Comparison of ENCODE assay signal across 12 cellular contexts in genomic region chr5:114473541-114473940, GRCh38.
"Had no signal": no experiment of that assay in that cellular context is flagged by ENCODE, and none has a peak within 500 bp of the region (broad histone marks: within the 10 kb centered on the region; RNA-seq: fewer than 3 reads in every experiment).

No MANE protein-coding gene starts in this region.

- H3K9ac ChIP-seq: neural progenitor cell, parathyroid adenoma had no signal

- H3K4me1 ChIP-seq: heart right ventricle, neural progenitor cell, parathyroid adenoma, tibial nerve had no signal

- H3K36me3 ChIP-seq: heart right ventricle, neural progenitor cell, tibial nerve had no signal

- H3K4me3 ChIP-seq: heart right ventricle, neural progenitor cell, skin epidermis, tibial nerve had no signal

- DNase-seq: activated CD4-positive, alpha-beta T cell treated with anti-CD3 and anti-CD28 coated beads for 48 hours; activated CD8-positive, alpha-beta memory T cell treated with anti-CD3 and anti-CD28 coated beads, Interleukin-2, amount 50 U/mL, for 48 hours; activated CD8-positive, alpha-beta T cell treated with anti-CD3 and anti-CD28 coated beads, Interleukin-2, amount 10 ng/mL, durations not matched to agents 7 days and 5 days; activated naive CD4-positive, alpha-beta T cell treated with Interleukin-2 at 50 U/mL for 16 hours; heart right ventricle; islet precursor cell; left ventricle myocardium superior; retina had no signal

- H3K27me3 ChIP-seq: heart right ventricle, neural progenitor cell, tibial nerve had no signal

- H3K27ac ChIP-seq: heart right ventricle, neural progenitor cell, parathyroid adenoma, skin epidermis, tibial nerve had no signal

- ATAC-seq: activated CD8-positive, alpha-beta T cell treated with anti-CD3 and anti-CD28 coated beads, Interleukin-2, amount 10 ng/mL, durations not matched to agents 7 days and 5 days; heart right ventricle; left ventricle myocardium superior had no signal
